ENCODE assay signal across 8 cellular contexts in the genomic region with DNA sequence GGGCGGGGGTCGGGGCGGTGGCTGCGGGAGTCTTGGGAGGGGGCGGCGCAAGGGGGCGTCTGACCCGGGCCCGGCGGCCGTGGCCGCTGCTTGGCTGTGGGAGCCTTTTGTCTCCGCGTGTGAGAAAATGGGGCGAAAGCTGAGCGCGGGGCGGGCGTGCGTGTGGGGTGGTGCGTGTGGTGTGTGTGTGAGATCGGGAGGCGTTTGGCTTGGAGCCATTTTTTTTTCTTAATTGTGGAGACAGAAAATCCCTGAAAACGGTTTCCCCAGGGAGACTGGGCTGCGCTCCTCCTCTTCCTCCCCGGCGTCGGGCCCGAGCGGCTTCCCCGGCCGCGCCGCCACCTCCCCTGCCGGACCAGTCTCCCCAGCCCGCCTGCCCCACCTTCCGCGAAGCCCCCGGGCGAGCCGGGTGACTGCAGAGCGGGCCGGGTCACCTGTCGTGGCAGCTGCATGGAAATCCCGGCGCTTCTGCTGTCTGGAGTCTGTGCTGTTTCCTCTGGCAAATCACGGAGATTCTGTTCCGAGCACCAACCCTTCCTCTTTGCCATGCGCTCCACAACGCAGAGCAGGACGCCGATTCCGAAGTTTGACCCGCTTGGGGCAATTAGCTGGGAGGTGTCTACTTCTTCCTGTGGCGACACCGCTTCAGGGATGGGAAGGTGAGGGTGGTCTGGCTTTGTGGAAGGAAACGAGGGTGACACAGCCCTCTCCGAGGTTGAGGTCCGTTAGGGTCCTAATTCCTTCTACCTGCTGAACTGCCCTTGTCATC.
DNase-seq lines count a peak whose midpoint lies in the region; ATAC-seq and TF ChIP-seq lines count a peak whose summit lies in the region.

No MANE protein-coding gene starts in this region.

- peak overlapping the region; percentile 93 for H2AK9ac ChIP-seq in IMR-90 (replicated peaks; ENCODE audit: low read depth, low read length, poor library complexity)

- H3K27ac ChIP-seq in CD4-positive, CD25-positive, alpha-beta regulatory T cell (ENCODE audit: insufficient read depth, low read length, poor library complexity, severe bottlenecking): peak overlapping the region; percentile 67
- H3K27ac ChIP-seq in IMR-90 (ENCODE audit: insufficient read depth, low read length) (peak overlapping the region; percentile 64), RWPE2 (ENCODE audit: poor library complexity, severe bottlenecking) (peak overlapping the region; percentile 81), tibial artery (peak overlapping the region; percentile 72 to 84)

- H4K91ac ChIP-seq in IMR-90 (ENCODE audit: insufficient read depth, low read depth, low read length): peak overlapping the region; percentile 4; the same call in 1 of the 2 replicates

- peak overlapping the region; percentile 70 for H3K9ac ChIP-seq in IMR-90 (ENCODE audit: low read depth, low read length)

- H3K14ac ChIP-seq in IMR-90 (replicated peaks; ENCODE audit: low read depth, low read length): peak overlapping the region; percentile 80

- H3K4me1 ChIP-seq in CD4-positive, CD25-positive, alpha-beta regulatory T cell (ENCODE audit: control insufficient read depth, insufficient read depth, low read length, poor library complexity, severe bottlenecking): peaks cover 25% of the 10 kb centered on the region
- H3K4me1 ChIP-seq in IMR-90 (ENCODE audit: control insufficient read depth, insufficient read depth, low read length) (peaks cover 3% of the 10 kb centered on the region), RWPE2 (ENCODE audit: insufficient read depth, poor library complexity, severe bottlenecking) (peaks cover 17% of the 10 kb centered on the region), neuron (ENCODE audit: insufficient read depth, low read length) (peaks cover 20% of the 10 kb centered on the region), tibial artery (peaks cover 0 to 21% (median 13%) of the 10 kb centered on the region in 4 donors)

- H2BK20ac ChIP-seq in IMR-90 (ENCODE audit: low read depth, low read length): no peak overlapping the region

- peak overlapping the region; percentile 73 for H3K4ac ChIP-seq in IMR-90 (ENCODE audit: low read depth, low read length)

- H2AK5ac ChIP-seq in IMR-90 (ENCODE audit: low read depth, low read length): 0 out of 2 replicates have a peak overlapping the region, but pooled peaks have one; percentile 37

- WGBS in IMR-90 (ENCODE audit: extremely low coverage in 2 of 2, insufficient read length in 1 of 2), 2 experiments: 1% methylated on average over 27 of the region's 59 CpGs; no CpG with 5 or more reads in 1 of the 2 experiments

- H3K4me3 Mint-ChIP-seq in CD4-positive, CD25-positive, alpha-beta regulatory T cell: peak overlapping the region; percentile 95 to 98 (median 96)
- H3K4me3 Mint-ChIP-seq in activated naive CD4-positive, alpha-beta T cell treated with anti-CD3 and anti-CD28 coated beads, Interleukin-2, amount 10 ng/mL, durations not matched to agents 7 days and 5 days: peak overlapping the region; percentile 90

- intact Hi-C loops in IMR-90 (cut with micrococcal nuclease): loop anchor here (2.0 to 10.0 kb wide), 2 partner anchors 52 to 122 kb away; no protein-coding TSS in a partner anchor
- intact Hi-C loops in tibial artery (cut with DNase I; ENCODE audit: low total_unique reads): no loop called here

- TF ChIP-seq CTCF in IMR-90 (conservative IDR thresholded peaks at IDR 0.05; ENCODE audit: low read depth, low read length) (no peak), RWPE2 (IDR thresholded peaks at IDR 0.05; ENCODE audit: poor library complexity, severe bottlenecking) (peak; percentile 0), tibial artery (IDR thresholded peaks at IDR 0.05) (no peak)

- H3K79me1 ChIP-seq in IMR-90 (ENCODE audit: low read depth in 1 of 2, low read length in 2 of 2): peaks cover 26 to 44% of the 10 kb centered on the region in 2 experiments

- POLR2A ChIA-PET in IMR-90 (lab: Charles Lee; ENCODE audit: unreplicated experiment): no interaction called here

- peaks cover 4% of the 10 kb centered on the region for H3K9me1 ChIP-seq in IMR-90 (ENCODE audit: insufficient read depth, low read length)

- H3K18ac ChIP-seq in IMR-90 (ENCODE audit: low read depth, low read length): no peak overlapping the region; the same call in 1 of the 2 replicates

- H3K36me3 Mint-ChIP-seq in CD4-positive, CD25-positive, alpha-beta regulatory T cell: no peaks in the 10 kb centered on the region
- peaks cover 3% of the 10 kb centered on the region for H3K36me3 Mint-ChIP-seq in activated naive CD4-positive, alpha-beta T cell treated with anti-CD3 and anti-CD28 coated beads, Interleukin-2, amount 10 ng/mL, durations not matched to agents 7 days and 5 days

- H3K4me2 ChIP-seq in IMR-90 (ENCODE audit: low read depth, low read length): peak overlapping the region; percentile 99

- H3K27me3 ChIP-seq in CD4-positive, CD25-positive, alpha-beta regulatory T cell (ENCODE audit: control insufficient read depth, insufficient read depth, low read length): no peaks in the 10 kb centered on the region
- no peaks in the 10 kb centered on the region for H3K27me3 ChIP-seq in IMR-90 (ENCODE audit: control insufficient read depth, insufficient read depth, low read length)
- H3K27me3 ChIP-seq in RWPE2 (ENCODE audit: insufficient read depth, poor library complexity, severe bottlenecking): no peaks in the 10 kb centered on the region
- H3K27me3 ChIP-seq in neuron (ENCODE audit: insufficient read depth, low read length): no peaks in the 10 kb centered on the region
- H3K27me3 ChIP-seq in tibial artery: no peaks in the 10 kb centered on the region

- dilution Hi-C loops in IMR-90 (cut with HindIII; ENCODE audit: low sequenced_read_pairs, unreplicated experiment): no loop called here

- in situ Hi-C loops in IMR-90 (cut with MboI; ENCODE audit: low sequenced_read_pairs): no loop called here

- H2BK15ac ChIP-seq in IMR-90 (ENCODE audit: low read depth, low read length): no peak overlapping the region

- CTCF ChIA-PET in IMR-90 (lab: Yijun Ruan, JAX): no interaction called here
- CTCF ChIA-PET in activated naive CD4-positive, alpha-beta T cell treated with anti-CD3 and anti-CD28 coated beads, Interleukin-2, amount 10 ng/mL, durations not matched to agents 7 days and 5 days (lab: Charles Lee): interaction anchor here (0.6 to 1.7 kb wide), 2 partner anchors 18 to 58 kb away, joined by 3 to 5 read pairs; no protein-coding TSS in a partner anchor

- H3K4me3 ChIP-seq in CD4-positive, CD25-positive, alpha-beta regulatory T cell (ENCODE audit: low read depth, low read length): peak overlapping the region; percentile 95
- H3K4me3 ChIP-seq in IMR-90 (ENCODE audit: insufficient read depth, low read depth, low read length): peak overlapping the region; percentile 81
- peak overlapping the region; percentile 99 for H3K4me3 ChIP-seq in RWPE2 (ENCODE audit: severe bottlenecking)
- peak overlapping the region; percentile 68 for H3K4me3 ChIP-seq in neuron (ENCODE audit: low read length)
- peak overlapping the region; percentile 83 to 90 for H3K4me3 ChIP-seq in tibial artery

- H4K20me1 ChIP-seq in IMR-90 (ENCODE audit: insufficient read depth, low read length): peaks cover 14% of the 10 kb centered on the region; the same call in 1 of the 2 replicates

- H3K27me3 Mint-ChIP-seq in CD4-positive, CD25-positive, alpha-beta regulatory T cell: peaks cover 5% of the 10 kb centered on the region
- peaks cover 13% of the 10 kb centered on the region for H3K27me3 Mint-ChIP-seq in activated naive CD4-positive, alpha-beta T cell treated with anti-CD3 and anti-CD28 coated beads, Interleukin-2, amount 10 ng/mL, durations not matched to agents 7 days and 5 days

- H3K9me3 Mint-ChIP-seq in CD4-positive, CD25-positive, alpha-beta regulatory T cell: no peaks in the 10 kb centered on the region
- H3K9me3 Mint-ChIP-seq in activated naive CD4-positive, alpha-beta T cell treated with anti-CD3 and anti-CD28 coated beads, Interleukin-2, amount 10 ng/mL, durations not matched to agents 7 days and 5 days: no peaks in the 10 kb centered on the region

- peak overlapping the region in 1 of 2 experiments; percentile 40; a peak in 1 of 4 replicates for H4K8ac ChIP-seq in IMR-90 (ENCODE audit: low read depth in 2 of 2, low read length in 2 of 2)

- H4K5ac ChIP-seq in IMR-90 (ENCODE audit: low read depth, low read length): no peak overlapping the region

- peak; percentile 32 to 45 for ATAC-seq in CD4-positive, CD25-positive, alpha-beta regulatory T cell (ENCODE audit: low read depth in 2 of 2)
- ATAC-seq in GM21515 (IDR thresholded peaks at IDR 0.05; ENCODE audit: unreplicated experiment): peak; percentile 35
- peak; percentile 51 for ATAC-seq in IMR-90 (ENCODE audit: low read depth)
- peak; percentile 67 for ATAC-seq in RWPE2 (ENCODE audit: low read depth)

- H2AFZ ChIP-seq in IMR-90 (replicated peaks; ENCODE audit: low read length, poor library complexity) (peak overlapping the region; percentile 91), neuron (ENCODE audit: low read depth, low read length) (peak overlapping the region; percentile 50)

- peak; percentile 49 to 62 (median 50) for DNase-seq in CD4-positive, CD25-positive, alpha-beta regulatory T cell
- DNase-seq in IMR-90 (peak; percentile 63), RWPE2 (ENCODE audit: low spot score) (peak; percentile 68), germinal center (ENCODE audit: low spot score) (peak; percentile 72), tibial artery (peak; percentile 35 to 75)
- peak; percentile 62 for DNase-seq in activated naive CD4-positive, alpha-beta T cell treated with anti-CD3 and anti-CD28 coated beads, Interleukin-2, amount 10 ng/mL, durations not matched to agents 7 days and 5 days

- H2BK120ac ChIP-seq in IMR-90 (ENCODE audit: low read depth, low read length): no peak overlapping the region

- no TSS peak for BruUV-seq in IMR-90 (replicated peaks; lab: Mats Ljungman, UMichigan)

- H3K9me3 ChIP-seq in CD4-positive, CD25-positive, alpha-beta regulatory T cell (ENCODE audit: control insufficient read depth in 2 of 2, low read length in 2 of 2): no peaks in the 10 kb centered on the region
- H3K9me3 ChIP-seq in IMR-90 (ENCODE audit: control insufficient read depth, insufficient read depth, low read length): no peaks in the 10 kb centered on the region
- no peaks in the 10 kb centered on the region for H3K9me3 ChIP-seq in RWPE2 (ENCODE audit: severe bottlenecking)
- no peaks in the 10 kb centered on the region for H3K9me3 ChIP-seq in neuron (ENCODE audit: low read length)
- H3K9me3 ChIP-seq in tibial artery: no peaks in the 10 kb centered on the region

- no peak overlapping the region for H3K56ac ChIP-seq in IMR-90 (ENCODE audit: extremely low read depth, insufficient read depth, low read length)

- peaks cover 34 to 52% (median 41%) of the 10 kb centered on the region in 4 donors for H3K4me1 Mint-ChIP-seq in CD4-positive, CD25-positive, alpha-beta regulatory T cell
- H3K4me1 Mint-ChIP-seq in activated naive CD4-positive, alpha-beta T cell treated with anti-CD3 and anti-CD28 coated beads, Interleukin-2, amount 10 ng/mL, durations not matched to agents 7 days and 5 days: peaks cover 25% of the 10 kb centered on the region

- TF ChIP-seq RAD21 in IMR-90 (IDR thresholded peaks at IDR 0.05; ENCODE audit: low read length): no peak

- H3K27ac Mint-ChIP-seq in CD4-positive, CD25-positive, alpha-beta regulatory T cell: peak overlapping the region; percentile 95 to 97 (median 95)
- peak overlapping the region; percentile 87 for H3K27ac Mint-ChIP-seq in activated naive CD4-positive, alpha-beta T cell treated with anti-CD3 and anti-CD28 coated beads, Interleukin-2, amount 10 ng/mL, durations not matched to agents 7 days and 5 days

- TF ChIP-seq POLR2A in IMR-90 (IDR thresholded peaks at IDR 0.05; ENCODE audit: low read depth, low read length): peak; percentile 23; the same call in 1 of the 2 replicates

- H3K23ac ChIP-seq in IMR-90 (ENCODE audit: low read depth, low read length): peak overlapping the region; percentile 96

- no peaks in the 10 kb centered on the region for H3K36me3 ChIP-seq in CD4-positive, CD25-positive, alpha-beta regulatory T cell (ENCODE audit: control insufficient read depth, insufficient read depth, low read length)
- no peaks in the 10 kb centered on the region for H3K36me3 ChIP-seq in IMR-90 (ENCODE audit: control insufficient read depth, insufficient read depth, low read length)
- H3K36me3 ChIP-seq in RWPE2 (ENCODE audit: low read depth): 0 out of 2 replicates have a peak, but pooled peaks cover 4% of the 10 kb centered on the region
- H3K36me3 ChIP-seq in neuron (ENCODE audit: insufficient read depth, low read length): no peaks in the 10 kb centered on the region
- no peaks in the 10 kb centered on the region for H3K36me3 ChIP-seq in tibial artery

- H2BK5ac ChIP-seq in IMR-90 (ENCODE audit: low read depth, low read length, poor library complexity, severe bottlenecking): peak overlapping the region; percentile 6

Comparison
In these comparisons a context has a peak if more than half of its experiments do, and no peak if none do; other contexts are left out.
1. Peak in every context shown above with its lines: DNase-seq, ATAC-seq, H3K4me3 ChIP-seq and H3K27ac ChIP-seq.